Comparison of ENCODE assay signal across 16 cellular contexts in the genomic region with DNA sequence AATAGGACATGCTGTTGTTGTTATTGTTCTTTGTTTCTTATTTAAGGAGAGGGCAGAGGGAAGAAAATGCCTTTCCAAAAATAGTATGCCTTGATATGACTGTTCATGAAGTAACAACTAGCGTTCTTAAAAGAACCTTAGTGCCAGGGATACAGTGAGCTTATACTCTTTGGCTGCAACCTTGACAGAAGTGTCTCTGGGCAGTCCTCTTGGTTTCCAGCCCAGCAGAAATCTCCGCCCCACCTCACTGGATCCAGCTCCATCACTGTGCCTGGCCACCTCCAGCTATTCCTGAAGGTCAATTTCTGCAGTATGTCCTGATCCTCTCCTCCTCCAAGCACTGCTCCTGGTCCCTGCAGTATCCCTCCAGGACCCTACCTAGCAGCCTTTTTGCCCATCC. TPM values are rescaled to one million over a fixed set of nuclear protein-coding genes. Genes with fewer than 3 reads are reported as not detected.
"Had no signal": no experiment of that assay in that cellular context is flagged by ENCODE, and none has a peak within 500 bp of the region (broad histone marks: within the 10 kb centered on the region; RNA-seq: fewer than 3 reads in every experiment).

No MANE protein-coding gene starts in this region.

RNA-seq across cellular contexts. Expression of a gene that starts 39.2 kb away (rescaled TPM):
- total RNA-seq: activated naive CD4-positive, alpha-beta T cell treated with anti-CD3 and anti-CD28 coated beads for 36 hours; activated naive CD4-positive, alpha-beta T cell treated with anti-CD3 and anti-CD28 coated beads, Interleukin-2, amount 50 U/mL, for 72 hours; activated naive CD8-positive, alpha-beta T cell treated with anti-CD3 and anti-CD28 coated beads for 36 hours; activated naive CD8-positive, alpha-beta T cell treated with anti-CD3 and anti-CD28 coated beads, Interleukin-2, amount 10 ng/mL, durations not matched to agents 7 days and 5 days; activated T-cell treated with anti-CD3 and anti-CD28 coated beads, Interleukin-2, amount 50 U/mL, for 4 hours; activated T-cell treated with anti-CD3 and anti-CD28 coated beads, Interleukin-2, amount 50 U/mL, for 72 hours; activated T-helper 1 cell treated with anti-CD3 and anti-CD28 coated beads, Interleukin-12 subunit alpha, Interleukin-12 subunit beta, Interleukin-2, Interleukin-4 antibody, amounts not matched to agents 30 ng/mL and 10 ng/mL and 1 ng/mL, durations not matched to agents 14 hours and 24 hours and 36 hours; adrenal gland; aorta; ascending aorta; body of pancreas; breast epithelium; cardiac muscle cell; cardiac septum; chondrocyte had no signal
- polyA plus RNA-seq: adipose tissue, adrenal gland, aorta, cardiac muscle cell had no signal
